In the genomic region with DNA sequence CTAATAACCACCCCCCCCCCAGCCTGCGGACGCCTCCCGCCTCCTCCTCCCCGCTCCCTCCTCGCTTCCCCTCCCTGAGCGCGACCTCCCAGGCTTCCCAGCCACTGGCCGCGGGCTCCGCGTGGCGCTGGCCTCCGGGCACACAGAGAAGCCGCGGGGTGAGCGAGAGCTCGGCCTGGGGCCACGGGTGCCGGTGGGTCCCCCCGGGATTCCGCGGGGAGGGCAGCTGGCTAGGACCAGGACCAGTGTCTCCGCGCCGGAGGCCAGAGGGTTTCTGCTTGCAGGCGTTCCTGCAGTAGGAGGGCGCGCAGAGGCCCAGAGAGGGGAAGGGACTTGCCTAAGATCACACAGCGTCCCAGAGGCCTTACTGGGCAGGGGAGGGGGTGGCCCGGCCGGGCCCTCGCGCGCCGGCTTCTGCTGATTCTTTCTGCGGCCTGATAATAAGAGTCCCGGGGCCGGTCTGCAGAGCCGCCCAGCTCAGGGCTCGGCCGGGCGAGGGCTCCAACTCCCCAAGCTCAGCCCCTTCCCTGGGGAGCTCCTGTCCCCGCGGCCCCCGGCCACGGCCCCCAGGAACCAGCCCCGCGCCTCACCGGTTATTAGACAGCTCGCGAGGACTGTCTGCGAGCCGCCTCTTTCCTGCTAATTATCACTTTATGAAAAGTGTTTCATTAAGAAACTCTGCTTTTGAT, we compare ENCODE assay signal across 32 cellular contexts. TPM values are rescaled to one million over a fixed set of nuclear protein-coding genes. Genes with fewer than 3 reads are reported as not detected.
A peak's percentile ranks its signal among the peaks of the same experiment; 100 is the strongest.
DNase-seq lines count a peak whose midpoint lies in the region; ATAC-seq and TF ChIP-seq lines count a peak whose summit lies in the region.
"Had no signal": no experiment of that assay in that cellular context is flagged by ENCODE, and none has a peak within 500 bp of the region (broad histone marks: within the 10 kb centered on the region; RNA-seq: fewer than 3 reads in every experiment).

No MANE protein-coding gene starts in this region.

- DNase-seq in SK-N-SH: no peak
- DNase-seq in GM23338 (ENCODE audit: low spot score): peak; percentile 63
- DNase-seq in chondrocyte (ENCODE audit: low spot score): peak; percentile 84
- DNase-seq in naive B cell: no peak
- no peak for DNase-seq in medulla oblongata (ENCODE audit: extremely low spot score)
- no peak for DNase-seq in activated naive CD8-positive, alpha-beta T cell treated with anti-CD3 and anti-CD28 coated beads, Interleukin-2, amount 50 U/mL, for 24 hours
- no peak for DNase-seq in HuH-7.5 (ENCODE audit: low spot score)
- DNase-seq: activated CD4-positive, alpha-beta T cell treated with anti-CD3 and anti-CD28 coated beads, Interleukin-2, amount 10 ng/mL, durations not matched to agents 7 days and 5 days; activated naive CD4-positive, alpha-beta T cell; cerebellar nuclear complex; dorsolateral prefrontal cortex; GDM1; KG1; NCI-H1092 treated with DMSO at 0.1 percent for 48 hours; NCI-H2029 treated with DMSO at 0.1 percent for 48 hours; NK-92 treated with Interleukin-12 subunit alpha and Interleukin-12 subunit beta, amount 100 ng/mL, for 24 hours; PC-3; spleen; stimulated activated CD4-positive, alpha-beta T cell treated with anti-CD3 and anti-CD28 coated beads, Interleukin-2, amount 100 ng/mL, for 24 hours; stimulated activated naive CD8-positive, alpha-beta T cell treated with anti-CD3 and anti-CD28 coated beads, Interleukin-15, amount 100 ng/mL, for 72 hours had no signal

- no peaks in the 10 kb centered on the region for H3K9me2 ChIP-seq in SK-N-SH
- H3K9me2 ChIP-seq in GM23338 (ENCODE audit: insufficient read depth): no peaks in the 10 kb centered on the region

- H3K4me3 ChIP-seq in SK-N-SH (ENCODE audit: low read depth in 2 of 2, low read length in 1 of 2) (no peak overlapping the region), GM23338 (peak overlapping the region; percentile 47; the same call in 1 of the 2 replicates)
- H3K4me3 ChIP-seq: right lobe of liver, spleen, thoracic aorta had no signal

- POLR2A ChIA-PET in SK-N-SH (lab: Yijun Ruan, JAX): no interaction called here

- H4K20me1 ChIP-seq in SK-N-SH (ENCODE audit: insufficient read depth) (peaks cover 71% of the 10 kb centered on the region), GM23338 (replicated peaks; ENCODE audit: insufficient read depth) (peaks cover 30% of the 10 kb centered on the region; the same call in 1 of the 2 replicates)

- peaks cover 90% of the 10 kb centered on the region for H3K27me3 Mint-ChIP-seq in GM23338 (ENCODE audit: insufficient read depth, low read depth, poor library complexity)
- H3K27me3 Mint-ChIP-seq in chondrocyte (ENCODE audit: low read depth): peaks cover 54% of the 10 kb centered on the region
- H3K27me3 Mint-ChIP-seq in naive B cell: peaks cover 39 to 63% (median 56%) of the 10 kb centered on the region in 3 donors
- H3K27me3 Mint-ChIP-seq in activated naive CD8-positive, alpha-beta T cell treated with anti-CD3 and anti-CD28 coated beads, Interleukin-2, amount 50 U/mL, for 24 hours: peaks cover 70% of the 10 kb centered on the region

- no peak overlapping the region for H3K9ac ChIP-seq in SK-N-SH

- 11% methylated on average over 38 of the region's 53 CpGs for WGBS in SK-N-SH (ENCODE audit: low lambda C conversion rate)

- no peaks in the 10 kb centered on the region; the same call in 2 of the 3 replicates for H3K9me3 Mint-ChIP-seq in GM23338
- H3K9me3 Mint-ChIP-seq in chondrocyte (ENCODE audit: low read depth): no peaks in the 10 kb centered on the region
- H3K9me3 Mint-ChIP-seq in naive B cell: peaks cover 0 to 22% (median 5%) of the 10 kb centered on the region in 7 donors
- H3K9me3 Mint-ChIP-seq in activated naive CD8-positive, alpha-beta T cell treated with anti-CD3 and anti-CD28 coated beads, Interleukin-2, amount 50 U/mL, for 24 hours: no peaks in the 10 kb centered on the region
- H3K9me3 Mint-ChIP-seq: activated CD4-positive, alpha-beta T cell treated with anti-CD3 and anti-CD28 coated beads, Interleukin-2, amount 10 ng/mL, durations not matched to agents 7 days and 5 days; stimulated activated naive CD8-positive, alpha-beta T cell treated with anti-CD3 and anti-CD28 coated beads, Interleukin-15, amount 100 ng/mL, for 72 hours; WTC11 had no signal

- TF ChIP-seq RAD21 in SK-N-SH (IDR thresholded peaks at IDR 0.05; ENCODE audit: low read length): no peak

- H3K36me3 Mint-ChIP-seq in GM23338 (ENCODE audit: low read depth) (no peaks in the 10 kb centered on the region), chondrocyte (ENCODE audit: low read depth) (peaks cover 4% of the 10 kb centered on the region), naive B cell (no peaks in the 10 kb centered on the region)
- no peaks in the 10 kb centered on the region for H3K36me3 Mint-ChIP-seq in activated naive CD8-positive, alpha-beta T cell treated with anti-CD3 and anti-CD28 coated beads, Interleukin-2, amount 50 U/mL, for 24 hours (ENCODE audit: low read depth)

- H3K36me3 ChIP-seq in SK-N-SH (replicated peaks in 1 of 2; ENCODE audit: control insufficient read depth in 1 of 2, insufficient read depth in 2 of 2, low read length in 1 of 2): no peaks in the 10 kb centered on the region
- no peaks in the 10 kb centered on the region for H3K36me3 ChIP-seq in GM23338 (ENCODE audit: insufficient read depth)
- H3K36me3 ChIP-seq: right lobe of liver, spleen, thoracic aorta had no signal

- H2AFZ ChIP-seq in SK-N-SH (ENCODE audit: low read depth): no peak overlapping the region
- H2AFZ ChIP-seq in GM23338: no peak overlapping the region

- CTCF ChIA-PET in SK-N-SH (lab: Yijun Ruan, JAX): interaction anchor here (1.0 to 2.7 kb wide), 7 partner anchors 9 to 231 kb away, joined by 3 to 11 read pairs (median 7); no protein-coding TSS in a partner anchor

- H3K4me1 ChIP-seq in SK-N-SH (ENCODE audit: control insufficient read depth in 1 of 2, insufficient read depth in 2 of 2, low read depth in 1 of 2, low read length in 1 of 2) (no peaks in the 10 kb centered on the region), GM23338 (ENCODE audit: insufficient read depth) (peaks cover 63% of the 10 kb centered on the region)
- H3K4me1 ChIP-seq: right lobe of liver had no signal

- H3K79me2 ChIP-seq in SK-N-SH (ENCODE audit: insufficient read depth): no peaks in the 10 kb centered on the region
- H3K79me2 ChIP-seq in GM23338 (replicated peaks; ENCODE audit: insufficient read depth): no peaks in the 10 kb centered on the region

- ATAC-seq in SK-N-SH treated with all-trans-retinoic acid at 6 μM for 48 hours: no peak
- ATAC-seq in GM23338: peak; percentile 3
- no peak for ATAC-seq in naive B cell (ENCODE audit: low read depth in 2 of 2)
- ATAC-seq in activated naive CD8-positive, alpha-beta T cell treated with anti-CD3 and anti-CD28 coated beads, Interleukin-2, amount 50 U/mL, for 24 hours: no peak
- ATAC-seq: PC-3; right lobe of liver; stimulated activated naive CD8-positive, alpha-beta T cell treated with anti-CD3 and anti-CD28 coated beads, Interleukin-15, amount 100 ng/mL, for 72 hours; WTC11 had no signal

- peaks cover 100% of the 10 kb centered on the region for H3K27me3 ChIP-seq in SK-N-SH (ENCODE audit: insufficient read depth)
- H3K27me3 ChIP-seq in GM23338 (ENCODE audit: insufficient read depth): peaks cover 100% of the 10 kb centered on the region

- H3K9me3 ChIP-seq in SK-N-SH: no peaks in the 10 kb centered on the region
- H3K9me3 ChIP-seq: right lobe of liver, spleen, thoracic aorta had no signal

- H3K4me3 Mint-ChIP-seq in GM23338 (no peak overlapping the region; the same call in 2 of the 3 replicates), chondrocyte (ENCODE audit: unreplicated experiment) (no peak overlapping the region), naive B cell (peak overlapping the region in 2 of 8 donors; percentile 45 to 68)
- H3K4me3 Mint-ChIP-seq in activated naive CD8-positive, alpha-beta T cell treated with anti-CD3 and anti-CD28 coated beads, Interleukin-2, amount 50 U/mL, for 24 hours: no peak overlapping the region
- H3K4me3 Mint-ChIP-seq: activated CD4-positive, alpha-beta T cell treated with anti-CD3 and anti-CD28 coated beads, Interleukin-2, amount 10 ng/mL, durations not matched to agents 7 days and 5 days; stimulated activated naive CD8-positive, alpha-beta T cell treated with anti-CD3 and anti-CD28 coated beads, Interleukin-15, amount 100 ng/mL, for 72 hours had no signal

- H3K27ac Mint-ChIP-seq in GM23338 (no peak overlapping the region), chondrocyte (ENCODE audit: unreplicated experiment) (no peak overlapping the region), naive B cell (peak overlapping the region in 4 of 6 donors; percentile 41 to 92 (median 87))
- no peak overlapping the region for H3K27ac Mint-ChIP-seq in activated naive CD8-positive, alpha-beta T cell treated with anti-CD3 and anti-CD28 coated beads, Interleukin-2, amount 50 U/mL, for 24 hours
- H3K27ac Mint-ChIP-seq: CD14-positive monocyte; stimulated activated naive CD8-positive, alpha-beta T cell treated with anti-CD3 and anti-CD28 coated beads, Interleukin-15, amount 100 ng/mL, for 72 hours; WTC11 had no signal

- TF ChIP-seq CTCF in SK-N-SH (IDR thresholded peaks at IDR 0.05): no peak
- TF ChIP-seq CTCF in GM23338 (conservative IDR thresholded peaks at IDR 0.05; ENCODE audit: low read depth in 2 of 2): no peak
- TF ChIP-seq CTCF in chondrocyte (IDR thresholded peaks at IDR 0.05): no peak

- H3F3A ChIP-seq in SK-N-SH (replicated peaks; ENCODE audit: insufficient read depth) (peaks cover 11% of the 10 kb centered on the region), GM23338 (replicated peaks; ENCODE audit: low read depth) (peaks cover 27% of the 10 kb centered on the region)

- H3K4me1 Mint-ChIP-seq in GM23338: peaks cover 35% of the 10 kb centered on the region
- H3K4me1 Mint-ChIP-seq in chondrocyte (ENCODE audit: low read depth): no peaks in the 10 kb centered on the region
- peaks cover 5 to 9% (median 5%) of the 10 kb centered on the region in 3 donors for H3K4me1 Mint-ChIP-seq in naive B cell
- peaks cover 8% of the 10 kb centered on the region for H3K4me1 Mint-ChIP-seq in activated naive CD8-positive, alpha-beta T cell treated with anti-CD3 and anti-CD28 coated beads, Interleukin-2, amount 50 U/mL, for 24 hours
- H3K4me1 Mint-ChIP-seq: activated CD4-positive, alpha-beta T cell treated with anti-CD3 and anti-CD28 coated beads, Interleukin-2, amount 10 ng/mL, durations not matched to agents 7 days and 5 days; CD14-positive monocyte had no signal

- H3K4me2 ChIP-seq in SK-N-SH: no peak overlapping the region
- H3K4me2 ChIP-seq in GM23338: peak overlapping the region; percentile 72

- H3K27ac ChIP-seq in SK-N-SH (ENCODE audit: low read depth in 2 of 2, low read length in 1 of 2): no peak overlapping the region
- H3K27ac ChIP-seq in GM23338 (ENCODE audit: low read depth): no peak overlapping the region
- H3K27ac ChIP-seq: right lobe of liver, spleen, thoracic aorta had no signal

- no peak for TF ChIP-seq EP300 in SK-N-SH (IDR thresholded peaks at IDR 0.05; ENCODE audit: borderline replicate concordance in 1 of 2, low read depth in 1 of 2, low read length in 1 of 2)

RNA-seq across cellular contexts. Expression of a gene that starts 10.1 kb away (rescaled TPM):
- polyA plus RNA-seq in SK-N-SH (2012; rRNA removed) (not detected in 2 replicates), GM23338 (2016; fragmentation: Nextera tagmentation; extraction: Ambion mirVana) (not detected in 2 replicates), naive B cell (ENCODE audit: low read depth in 6 of 6) (not detected)
- not detected in 2 replicates for polyA plus RNA-seq in SK-N-SH (2012; cell fraction: cytosol; rRNA removed)
- polyA plus RNA-seq in SK-N-SH (2012; cell fraction: nucleus; rRNA removed): not detected in 2 replicates
- not detected in 2 replicates for total RNA-seq in GM23338 (2014; rRNA removed; shearing (Covaris generic))
- total RNA-seq in chondrocyte: not detected in 3 replicates
- total RNA-seq: A172; activated CD4-positive, alpha-beta T cell treated with anti-CD3 and anti-CD28 coated beads, Interleukin-2, amount 10 ng/mL, durations not matched to agents 7 days and 5 days; dorsolateral prefrontal cortex; frontal cortex; HT-29; lung microvascular endothelial cell; MCF 10A; PC-3; right lobe of liver; Right ventricle myocardium superior; spleen; thoracic aorta; urinary bladder; WTC11 had no signal
- polyA plus RNA-seq: CD14-positive monocyte, spleen, urinary bladder had no signal

Comparison
In these comparisons a context has a peak if more than half of its experiments do, and no peak if none do; other contexts are left out.
1. DNase-seq: peak in GM23338 (single experiment) and chondrocyte (single experiment); none in SK-N-SH (single experiment), naive B cell (single experiment), medulla oblongata (single experiment), activated naive CD8-positive, alpha-beta T cell treated with anti-CD3 and anti-CD28 coated beads, Interleukin-2, amount 50 U/mL, for 24 hours (single experiment) and HuH-7.5 (single experiment).
2. H3K27ac Mint-ChIP-seq: peak in naive B cell (4 of 6); none in GM23338 (single experiment), chondrocyte (single experiment) and activated naive CD8-positive, alpha-beta T cell treated with anti-CD3 and anti-CD28 coated beads, Interleukin-2, amount 50 U/mL, for 24 hours (single experiment).